Comparison of ENCODE assay signal across 8 cellular contexts in the genomic region with DNA sequence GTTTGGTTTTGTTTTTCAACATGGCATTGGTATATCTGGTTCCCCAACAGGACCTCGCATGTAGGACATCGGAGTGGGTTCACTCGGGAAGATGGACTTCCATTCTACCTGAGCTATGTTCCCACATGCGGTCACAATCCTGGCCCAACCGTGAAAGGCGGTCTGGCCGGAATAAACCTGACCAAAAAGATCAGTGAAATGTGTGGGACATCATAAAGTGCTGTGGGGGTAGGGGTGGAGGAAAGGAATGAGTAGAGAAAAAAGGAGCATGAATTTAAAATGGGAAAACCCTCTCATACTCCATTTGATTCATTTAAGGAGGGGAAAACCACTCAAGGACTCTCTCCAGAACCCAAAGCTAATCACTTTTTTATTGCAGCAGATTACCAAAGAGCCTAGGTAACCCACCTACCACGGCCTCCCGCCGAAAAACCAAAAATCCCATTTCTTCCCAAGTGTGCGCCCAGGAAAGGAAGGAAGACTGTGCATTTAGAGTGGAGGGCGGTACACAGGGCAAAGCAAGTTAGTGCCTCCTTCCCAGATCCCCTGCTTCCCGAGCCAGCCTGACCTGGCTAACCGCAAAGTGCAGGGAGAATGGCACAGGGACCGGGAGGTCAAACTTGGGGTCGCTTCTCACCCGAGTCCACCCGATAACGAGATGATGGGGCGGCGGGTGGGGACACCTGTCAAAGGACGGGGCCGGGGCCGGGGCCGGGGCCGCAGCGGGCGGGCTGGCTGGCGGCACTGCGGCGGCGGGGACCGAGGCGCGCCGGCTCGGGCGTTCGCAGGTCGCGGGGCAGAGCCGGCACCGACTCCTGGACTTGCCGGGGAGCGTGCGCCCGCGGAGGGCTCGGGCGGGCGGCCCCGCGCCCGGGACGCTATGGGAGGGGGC. TPM values are rescaled to one million over a fixed set of nuclear protein-coding genes. Genes with fewer than 3 reads are reported as not detected.
DNase-seq lines count a peak whose midpoint lies in the region; TF ChIP-seq lines count a peak whose summit lies in the region.

No MANE protein-coding gene starts in this region.

- DNase-seq in activated CD4-positive, alpha-beta T cell treated with anti-CD3 and anti-CD28 coated beads, Interleukin-2, amount 10 ng/mL, durations not matched to agents 7 days and 5 days = no peak
- DNase-seq in activated CD4-positive, alpha-beta T cell treated with anti-CD3 and anti-CD28 coated beads for 4 hours = no peak
- no peak for DNase-seq in adipocyte (ENCODE audit: low read depth)
- DNase-seq in spleen = no peak
- DNase-seq in AML-193 (lab: John Stamatoyannopoulos, UW) = no peak
- no peak for DNase-seq in Kasumi-1 (lab: John Stamatoyannopoulos, UW)
- no peak for DNase-seq in SIG-M5 treated with dmso at 0.1 percent for 504 hours (lab: John Stamatoyannopoulos, UW; ENCODE audit: unreplicated experiment)

- no peak for TF ChIP-seq POLR2A in spleen (IDR thresholded peaks at IDR 0.05)

- POLR2A ChIA-PET in activated CD4-positive, alpha-beta T cell treated with anti-CD3 and anti-CD28 coated beads, Interleukin-2, amount 10 ng/mL, durations not matched to agents 7 days and 5 days (lab: Charles Lee) = no interaction called here

- H3K27ac ChIP-seq in iPS-20b (ENCODE audit: low read length) = no peak overlapping the region
- H3K27ac ChIP-seq in spleen = peak overlapping the region in 2 of 8 donors; percentile 59 to 72

- 14 to 27% (median 20%) methylated on average over 33 to 55 of the region's 55 CpGs for WGBS in spleen, 5 donors

- H3K9ac ChIP-seq in adipocyte (ENCODE audit: low read length) = peak overlapping the region; percentile 60
- H3K9ac ChIP-seq in iPS-20b (ENCODE audit: low read depth, low read length) = no peak overlapping the region

- H3K4me1 Mint-ChIP-seq in activated CD4-positive, alpha-beta T cell treated with anti-CD3 and anti-CD28 coated beads, Interleukin-2, amount 10 ng/mL, durations not matched to agents 7 days and 5 days = peaks cover 10% of the 10 kb centered on the region

- H3K4me3 ChIP-seq in adipocyte (ENCODE audit: low read length) = peak overlapping the region; percentile 83
- H3K4me3 ChIP-seq in iPS-20b (ENCODE audit: low read length) = peak overlapping the region; percentile 78
- H3K4me3 ChIP-seq in spleen = peak overlapping the region in 5 of 8 donors; percentile 30 to 73 (median 49)

- no peak overlapping the region for H3K27ac Mint-ChIP-seq in activated CD4-positive, alpha-beta T cell treated with anti-CD3 and anti-CD28 coated beads, Interleukin-2, amount 10 ng/mL, durations not matched to agents 7 days and 5 days

- H3K4me1 ChIP-seq in adipocyte (ENCODE audit: control insufficient read depth, insufficient read depth, low read length) (no peaks in the 10 kb centered on the region), iPS-20b (ENCODE audit: insufficient read depth, low read length) (peaks cover 11% of the 10 kb centered on the region; the same call in 1 of the 2 replicates), spleen (peaks cover 0 to 26% (median 7%) of the 10 kb centered on the region in 6 donors)

- peaks cover 67% of the 10 kb centered on the region for H3K27me3 Mint-ChIP-seq in activated CD4-positive, alpha-beta T cell treated with anti-CD3 and anti-CD28 coated beads, Interleukin-2, amount 10 ng/mL, durations not matched to agents 7 days and 5 days

- H3K27me3 ChIP-seq in adipocyte (replicated peaks; ENCODE audit: control insufficient read depth, insufficient read depth, low read length) (peaks cover 13% of the 10 kb centered on the region), iPS-20b (ENCODE audit: insufficient read depth, low read length) (peaks cover 25% of the 10 kb centered on the region), spleen (replicated peaks in 1 of 7) (peaks cover 0 to 54% (median 9%) of the 10 kb centered on the region in 7 donors)

- H3K36me3 Mint-ChIP-seq in activated CD4-positive, alpha-beta T cell treated with anti-CD3 and anti-CD28 coated beads, Interleukin-2, amount 10 ng/mL, durations not matched to agents 7 days and 5 days (ENCODE audit: low read depth) = peaks cover 6% of the 10 kb centered on the region

- CTCF ChIA-PET in activated CD4-positive, alpha-beta T cell treated with anti-CD3 and anti-CD28 coated beads, Interleukin-2, amount 10 ng/mL, durations not matched to agents 7 days and 5 days (lab: Charles Lee) = no interaction called here

- no peak for TF ChIP-seq CTCF in spleen (IDR thresholded peaks at IDR 0.05 in 8 of 11, conservative IDR thresholded peaks at IDR 0.05 in 3 of 11)

- no peaks in the 10 kb centered on the region for H3K9me3 ChIP-seq in adipocyte (ENCODE audit: control insufficient read depth, low read length)
- no peaks in the 10 kb centered on the region for H3K9me3 ChIP-seq in iPS-20b (ENCODE audit: insufficient read depth, low read depth, low read length)
- no peaks in the 10 kb centered on the region for H3K9me3 ChIP-seq in spleen

- H3K36me3 ChIP-seq in adipocyte (ENCODE audit: control insufficient read depth, insufficient read depth, low read length, severe bottlenecking) (no peaks in the 10 kb centered on the region), iPS-20b (ENCODE audit: insufficient read depth, low read depth, low read length) (no peaks in the 10 kb centered on the region), spleen (no peaks in the 10 kb centered on the region)

- peak overlapping the region; percentile 52 for H3K4me3 Mint-ChIP-seq in activated CD4-positive, alpha-beta T cell treated with anti-CD3 and anti-CD28 coated beads, Interleukin-2, amount 10 ng/mL, durations not matched to agents 7 days and 5 days

- H3K9me3 Mint-ChIP-seq in activated CD4-positive, alpha-beta T cell treated with anti-CD3 and anti-CD28 coated beads, Interleukin-2, amount 10 ng/mL, durations not matched to agents 7 days and 5 days = no peaks in the 10 kb centered on the region

- intact Hi-C loops in spleen (cut with DNase I; ENCODE audit: low total_unique reads) = no loop called here

RNA-seq across cellular contexts. Expression of a gene that starts 0.7 kb away (rescaled TPM):
- not detected for total RNA-seq in activated CD4-positive, alpha-beta T cell treated with anti-CD3 and anti-CD28 coated beads, Interleukin-2, amount 10 ng/mL, durations not matched to agents 7 days and 5 days
- total RNA-seq in spleen = 10 to 100 TPM in 4 of 7 donors, 1 to 10 TPM in 3; 3.6 to 26.0 (median 17.1) TPM
- 1 to 10 TPM; 4.5 to 8.3 (median 5.3) TPM for polyA plus RNA-seq in spleen

Comparison
In these comparisons a context has a peak if more than half of its experiments do, and no peak if none do; other contexts are left out.
1. RNA of a gene that starts 0.7 kb away (total RNA-seq): 3.6 to 26.0 TPM in spleen; not detected in activated CD4-positive, alpha-beta T cell treated with anti-CD3 and anti-CD28 coated beads, Interleukin-2, amount 10 ng/mL, durations not matched to agents 7 days and 5 days; every median in the first group is over 4 times any median in the second.
2. Peak in every context shown above with its lines, with median percentiles within 50 percentile points of each other: H3K4me3 ChIP-seq.